ENCODE assay signal across 2 cellular contexts in genomic region chr10:33758299-33758698, GRCh38.
TF ChIP-seq lines count a peak whose summit lies in the region.

No MANE protein-coding gene starts in this region.

TF ChIP-seq in SK-N-SH treated with all-trans-retinoic acid at 6 μM for 48 hours, 23 proteins besides CTCF, POLR2A, EP300 and RAD21 (continued from another document):
- TF ChIP-seq POU6F1 (CRISPR knock-in tag; IDR thresholded peaks at IDR 0.05; ENCODE audit: borderline replicate concordance, low read depth), result no peak
- no peak for TF ChIP-seq BACH2 (CRISPR knock-in tag; IDR thresholded peaks at IDR 0.05; ENCODE audit: borderline replicate concordance)
- TF ChIP-seq GLIS3 (CRISPR knock-in tag; IDR thresholded peaks at IDR 0.05), result no peak
- no peak for TF ChIP-seq TOX (CRISPR knock-in tag; IDR thresholded peaks at IDR 0.05; ENCODE audit: borderline replicate concordance)
- TF ChIP-seq OSR1 (CRISPR knock-in tag; IDR thresholded peaks at IDR 0.05), result no peak
TF ChIP-seq in SK-N-SH treated with all-trans-retinoic acid at 6 μM for 48 hours: peak in this region for 0.

TF ChIP-seq in HEK293, 187 proteins besides CTCF, POLR2A, EP300 and RAD21:
- peak; percentile 28; the same call in 1 of the 2 replicates for TF ChIP-seq ZBTB44 (tag by site-specific recombination; IDR thresholded peaks at IDR 0.05)
- TF ChIP-seq ZFP3 (tag by site-specific recombination; IDR thresholded peaks at IDR 0.05; ENCODE audit: low read depth), result no peak
- TF ChIP-seq ZNF785 (tag by site-specific recombination; IDR thresholded peaks at IDR 0.05), result no peak
- no peak for TF ChIP-seq GFI1B (tag by site-specific recombination; IDR thresholded peaks at IDR 0.05)
- no peak for TF ChIP-seq ZNF404 (tag by site-specific recombination; IDR thresholded peaks at IDR 0.05)
- 0 out of 2 replicates have a peak, but pooled peaks have one; percentile 41 for TF ChIP-seq ZNF184 (tag by site-specific recombination; IDR thresholded peaks at IDR 0.05)
- TF ChIP-seq IKZF3 (tag by site-specific recombination; IDR thresholded peaks at IDR 0.05), result no peak
- TF ChIP-seq ZNF24 (tag by site-specific recombination; IDR thresholded peaks at IDR 0.05), result no peak
- no peak for TF ChIP-seq ZNF26 (tag by site-specific recombination; IDR thresholded peaks at IDR 0.05)
- no peak for TF ChIP-seq ZNF148 (tag by site-specific recombination; IDR thresholded peaks at IDR 0.05; ENCODE audit: borderline replicate concordance)
- no peak for TF ChIP-seq HOXC10 (CRISPR knock-in tag; IDR thresholded peaks at IDR 0.05)
- TF ChIP-seq ZNF677 (tag by site-specific recombination; IDR thresholded peaks at IDR 0.05), result no peak
- TF ChIP-seq ZNF843 (tag by site-specific recombination; IDR thresholded peaks at IDR 0.05), result no peak
- TF ChIP-seq MYNN (tag by site-specific recombination; IDR thresholded peaks at IDR 0.05; ENCODE audit: borderline replicate concordance), result no peak
TF ChIP-seq in HEK293: peak in this region for 2.
